In genomic region chr4:145132521-145133098, GRCh38 we compare ENCODE assay signal across 8 cellular contexts. TPM values are rescaled to one million over a fixed set of nuclear protein-coding genes. Genes with fewer than 3 reads are reported as not detected.
DNase-seq lines count a peak whose midpoint lies in the region; ATAC-seq and TF ChIP-seq lines count a peak whose summit lies in the region.

No MANE protein-coding gene starts in this region.

- no peak for TF ChIP-seq CTCF in OCI-LY1 (IDR thresholded peaks at IDR 0.05; ENCODE audit: low read length)
- TF ChIP-seq CTCF in fibroblast of villous mesenchyme (IDR thresholded peaks at IDR 0.05; ENCODE audit: insufficient read depth, low read depth, low read length) = no peak
- no peak for TF ChIP-seq CTCF in esophagus muscularis mucosa (IDR thresholded peaks at IDR 0.05)
- TF ChIP-seq CTCF in vagina (IDR thresholded peaks at IDR 0.05) = no peak

- no peaks in the 10 kb centered on the region for H3K27me3 Mint-ChIP-seq in activated T-cell treated with anti-CD3 and anti-CD28 coated beads, Interleukin-2, amount 50 U/mL, for 24 hours

- H3K4me3 ChIP-seq in OCI-LY1 (ENCODE audit: low read depth, low read length, poor library complexity, severe bottlenecking) = no peak overlapping the region
- H3K4me3 ChIP-seq in fibroblast of villous mesenchyme (ENCODE audit: low read depth, low read length) = no peak overlapping the region
- H3K4me3 ChIP-seq in esophagus muscularis mucosa = no peak overlapping the region
- H3K4me3 ChIP-seq in vagina = no peak overlapping the region

- H3K36me3 ChIP-seq in OCI-LY1 (ENCODE audit: insufficient read depth, low read length) (peaks cover 52% of the 10 kb centered on the region), esophagus muscularis mucosa (peaks cover 1 to 54% (median 21%) of the 10 kb centered on the region in 4 donors), vagina (peaks cover 0 to 12% of the 10 kb centered on the region in 2 donors)

- H3K9me3 ChIP-seq in OCI-LY1 (ENCODE audit: low read length) (no peaks in the 10 kb centered on the region), esophagus muscularis mucosa (no peaks in the 10 kb centered on the region), vagina (no peaks in the 10 kb centered on the region)

- intact Hi-C loops in esophagus muscularis mucosa (cut with DNase I) (no loop called here), vagina (cut with DNase I) (no loop called here)

- peak; percentile 79 for ATAC-seq in HG02642 (IDR thresholded peaks at IDR 0.05; ENCODE audit: poor library complexity, unreplicated experiment)

- no peak overlapping the region for H3K4me3 Mint-ChIP-seq in activated T-cell treated with anti-CD3 and anti-CD28 coated beads, Interleukin-2, amount 50 U/mL, for 24 hours

- no peaks in the 10 kb centered on the region for H3K79me2 ChIP-seq in OCI-LY1 (ENCODE audit: insufficient read depth, low read length)

- H3K9me2 ChIP-seq in OCI-LY1 (ENCODE audit: low read depth, low read length) = no peaks in the 10 kb centered on the region

- H2AFZ ChIP-seq in OCI-LY1 (ENCODE audit: low read length) = no peak overlapping the region

- no peaks in the 10 kb centered on the region for H3K9me3 Mint-ChIP-seq in activated T-cell treated with anti-CD3 and anti-CD28 coated beads, Interleukin-2, amount 50 U/mL, for 24 hours

- 0 out of 2 replicates have a peak, but pooled peaks cover 5% of the 10 kb centered on the region for H3F3A ChIP-seq in OCI-LY1 (ENCODE audit: insufficient read depth, low read length)

- H3K9ac ChIP-seq in OCI-LY1 (ENCODE audit: low read length) = no peak overlapping the region

- H3K27ac Mint-ChIP-seq in activated T-cell treated with anti-CD3 and anti-CD28 coated beads, Interleukin-2, amount 50 U/mL, for 24 hours = peak overlapping the region; percentile 89

- TF ChIP-seq POLR2A in esophagus muscularis mucosa (IDR thresholded peaks at IDR 0.05; ENCODE audit: low read depth) (no peak), vagina (IDR thresholded peaks at IDR 0.05) (no peak)

- H3K4me1 Mint-ChIP-seq in activated T-cell treated with anti-CD3 and anti-CD28 coated beads, Interleukin-2, amount 50 U/mL, for 24 hours (ENCODE audit: low read depth) = peaks cover 66% of the 10 kb centered on the region

- no peak for DNase-seq in activated T-cell treated with anti-CD3 and anti-CD28 coated beads, Interleukin-2, amount 50 U/mL, for 24 hours
- DNase-seq in activated T-cell treated with anti-CD3 and anti-CD28 coated beads, Interleukin-2, amount 50 U/mL, for 1 hour = no peak
- peak; percentile 30 for DNase-seq in fibroblast of villous mesenchyme (ENCODE audit: low read depth)
- DNase-seq in NCI-H1694 treated with DMSO at 0.1 percent for 48 hours (lab: John Stamatoyannopoulos, UW) = no peak
- DNase-seq in esophagus muscularis mucosa (ENCODE audit: extremely low spot score) = no peak
- DNase-seq in vagina (ENCODE audit: extremely low spot score in 2 of 2) = no peak

- WGBS in esophagus muscularis mucosa = 57% methylated on average over 4 of the region's 4 CpGs

- H3K4me2 ChIP-seq in OCI-LY1 (ENCODE audit: low read length) = no peak overlapping the region

- H4K20me1 ChIP-seq in OCI-LY1 (ENCODE audit: insufficient read depth, low read length) = no peaks in the 10 kb centered on the region

- H3K27me3 ChIP-seq in OCI-LY1 (ENCODE audit: insufficient read depth, low read length) (no peaks in the 10 kb centered on the region), esophagus muscularis mucosa (no peaks in the 10 kb centered on the region), vagina (no peaks in the 10 kb centered on the region)

- TF ChIP-seq EP300 in esophagus muscularis mucosa (IDR thresholded peaks at IDR 0.05) = no peak

- H3K4me1 ChIP-seq in OCI-LY1 (ENCODE audit: insufficient read depth, low read length, severe bottlenecking) (peaks cover 20% of the 10 kb centered on the region), esophagus muscularis mucosa (peaks cover 0 to 12% (median 3%) of the 10 kb centered on the region in 4 donors), vagina (no peaks in the 10 kb centered on the region)

- H3K27ac ChIP-seq in OCI-LY1 (ENCODE audit: low read depth, low read length, poor library complexity, severe bottlenecking) (peak overlapping the region; percentile 5), esophagus muscularis mucosa (replicated peaks in 1 of 4) (peak overlapping the region in 1 of 4 donors; percentile 20), vagina (no peak overlapping the region)

- H3K36me3 Mint-ChIP-seq in activated T-cell treated with anti-CD3 and anti-CD28 coated beads, Interleukin-2, amount 50 U/mL, for 24 hours (ENCODE audit: low read depth) = peaks cover 97% of the 10 kb centered on the region

RNA-seq across cellular contexts. Expression of gene ABCE1, which starts 34.5 kb away (rescaled TPM):
- total RNA-seq in fibroblast of villous mesenchyme = 106 and 175 TPM in 2 replicates
- 10 to 100 TPM; 35.7 to 78.4 (median 42.5) TPM for total RNA-seq in esophagus muscularis mucosa
- 47.1 TPM for total RNA-seq in vagina

RNA-seq across cellular contexts. Expression of gene ANAPC10, which starts 34.6 kb away (rescaled TPM):
- total RNA-seq in fibroblast of villous mesenchyme (27.7 and 41.5 TPM in 2 replicates), esophagus muscularis mucosa (10 to 100 TPM; 17.8 to 32.0 (median 21.3) TPM), vagina (17.4 TPM)

RNA-seq across cellular contexts. Expression of gene OTUD4, which starts 47.8 kb away (rescaled TPM):
- total RNA-seq in fibroblast of villous mesenchyme (25.4 and 33.2 TPM in 2 replicates), esophagus muscularis mucosa (10 to 100 TPM; 29.8 to 49.1 (median 38.3) TPM), vagina (34.4 TPM)
